Comparison of ENCODE assay signal across 9 cellular contexts in genomic region chr6:25050356-25050755, GRCh38.
DNase-seq lines count a peak whose midpoint lies in the region; ATAC-seq and TF ChIP-seq lines count a peak whose summit lies in the region.
"Had no signal": no experiment of that assay in that cellular context is flagged by ENCODE, and none has a peak within 500 bp of the region (broad histone marks: within the 10 kb centered on the region; RNA-seq: fewer than 3 reads in every experiment).

No MANE protein-coding gene starts in this region.

- intact Hi-C loops in CD8-positive, alpha-beta T cell (cut with DNase I, micrococcal nuclease): loop anchor here in 1 of 2 experiments (1.0 to 2.0 kb wide), 2 partner anchors 8 to 20 kb away; no protein-coding TSS in a partner anchor

- peaks cover 49% of the 10 kb centered on the region for H3K4me1 Mint-ChIP-seq in CD8-positive, alpha-beta T cell (ENCODE audit: low read depth)
- H3K4me1 Mint-ChIP-seq in activated T-cell treated with anti-CD3 and anti-CD28 coated beads, Interleukin-2, amount 50 U/mL, for 24 hours (ENCODE audit: low read depth): peaks cover 63% of the 10 kb centered on the region

- H3K36me3 ChIP-seq in CD8-positive, alpha-beta T cell (ENCODE audit: insufficient read depth, low read length): no peaks in the 10 kb centered on the region
- H3K36me3 ChIP-seq in kidney epithelial cell (ENCODE audit: control insufficient read depth, insufficient read depth, low read length): no peaks in the 10 kb centered on the region
- H3K36me3 ChIP-seq: upper lobe of left lung had no signal

- no peaks in the 10 kb centered on the region for H3K36me3 Mint-ChIP-seq in CD8-positive, alpha-beta T cell
- H3K36me3 Mint-ChIP-seq in activated T-cell treated with anti-CD3 and anti-CD28 coated beads, Interleukin-2, amount 50 U/mL, for 24 hours (ENCODE audit: low read depth): no peaks in the 10 kb centered on the region

- H3K27me3 ChIP-seq in CD8-positive, alpha-beta T cell (ENCODE audit: insufficient read depth, low read length): no peaks in the 10 kb centered on the region
- H3K27me3 ChIP-seq in kidney epithelial cell (ENCODE audit: control insufficient read depth, insufficient read depth, low read length): no peaks in the 10 kb centered on the region
- H3K27me3 ChIP-seq: upper lobe of left lung had no signal

- peak overlapping the region; percentile 78 for H3K27ac Mint-ChIP-seq in CD8-positive, alpha-beta T cell
- H3K27ac Mint-ChIP-seq in activated T-cell treated with anti-CD3 and anti-CD28 coated beads, Interleukin-2, amount 50 U/mL, for 24 hours: peak overlapping the region; percentile 87

- no peak for TF ChIP-seq POLR2A in NB4 (IDR thresholded peaks at IDR 0.05; ENCODE audit: extremely low read depth, insufficient read length)

- peak; percentile 98 for ATAC-seq in CD8-positive, alpha-beta T cell
- ATAC-seq in GM21529 (IDR thresholded peaks at IDR 0.05; ENCODE audit: unreplicated experiment): no peak

- CTCF ChIA-PET in CD8-positive, alpha-beta T cell (lab: Charles Lee): interaction anchor here (0.9 to 1.5 kb wide), 3 partner anchors 15 to 194 kb away, joined by 3 to 5 read pairs (median 3); no protein-coding TSS in a partner anchor

- H3K4me1 ChIP-seq in CD8-positive, alpha-beta T cell (ENCODE audit: insufficient read depth, low read length): peaks cover 21% of the 10 kb centered on the region

- no peaks in the 10 kb centered on the region for H3K27me3 Mint-ChIP-seq in CD8-positive, alpha-beta T cell (ENCODE audit: low read depth)
- H3K27me3 Mint-ChIP-seq in activated T-cell treated with anti-CD3 and anti-CD28 coated beads, Interleukin-2, amount 50 U/mL, for 24 hours: no peaks in the 10 kb centered on the region

- no peaks in the 10 kb centered on the region for H3K9me3 ChIP-seq in CD8-positive, alpha-beta T cell (ENCODE audit: low read length)
- H3K9me3 ChIP-seq: upper lobe of left lung had no signal

- no peak overlapping the region for H3K27ac ChIP-seq in CD8-positive, alpha-beta T cell (ENCODE audit: low read depth, low read length)
- H3K27ac ChIP-seq: upper lobe of left lung had no signal

- POLR2A ChIA-PET in CD8-positive, alpha-beta T cell (lab: Charles Lee): no interaction called here

- TF ChIP-seq CTCF in CD8-positive, alpha-beta T cell (IDR thresholded peaks at IDR 0.05): no peak
- TF ChIP-seq CTCF in NB4 (IDR thresholded peaks at IDR 0.05; ENCODE audit: low read depth, low read length): no peak
- TF ChIP-seq CTCF in kidney epithelial cell (IDR thresholded peaks at IDR 0.05; ENCODE audit: insufficient read depth, low read length, poor library complexity, severe bottlenecking): no peak

- peak in 3 of 7 experiments; percentile 52 to 73 (median 53) for DNase-seq in CD8-positive, alpha-beta T cell
- DNase-seq in NB4 (ENCODE audit: low read depth) (peak; percentile 90), kidney epithelial cell (ENCODE audit: low read depth) (peak; percentile 25), pons (ENCODE audit: low spot score) (no peak), hepatic stellate cell (ENCODE audit: low spot score) (no peak), RKO (ENCODE audit: low spot score) (no peak)
- no peak for DNase-seq in activated T-cell treated with anti-CD3 and anti-CD28 coated beads, Interleukin-2, amount 50 U/mL, for 24 hours

- H3K4me3 ChIP-seq in CD8-positive, alpha-beta T cell (ENCODE audit: low read depth, low read length): no peak overlapping the region
- H3K4me3 ChIP-seq in NB4 (ENCODE audit: low read depth, low read length): no peak overlapping the region
- H3K4me3 ChIP-seq in kidney epithelial cell (ENCODE audit: low read depth, low read length): no peak overlapping the region
- H3K4me3 ChIP-seq: upper lobe of left lung had no signal

- H3K9me3 Mint-ChIP-seq in CD8-positive, alpha-beta T cell: no peaks in the 10 kb centered on the region
- H3K9me3 Mint-ChIP-seq in activated T-cell treated with anti-CD3 and anti-CD28 coated beads, Interleukin-2, amount 50 U/mL, for 24 hours: no peaks in the 10 kb centered on the region

- peak overlapping the region; percentile 42 for H3K4me3 Mint-ChIP-seq in CD8-positive, alpha-beta T cell
- H3K4me3 Mint-ChIP-seq in activated T-cell treated with anti-CD3 and anti-CD28 coated beads, Interleukin-2, amount 50 U/mL, for 24 hours: peak overlapping the region; percentile 46

Comparison
In these comparisons a context has a peak if more than half of its experiments do, and no peak if none do; other contexts are left out.
1. DNase-seq: peak in NB4 (single experiment) and kidney epithelial cell (single experiment); none in activated T-cell treated with anti-CD3 and anti-CD28 coated beads, Interleukin-2, amount 50 U/mL, for 24 hours (single experiment), pons (single experiment), hepatic stellate cell (single experiment) and RKO (single experiment).